ENCODE assay signal across 13 cellular contexts in the genomic region with DNA sequence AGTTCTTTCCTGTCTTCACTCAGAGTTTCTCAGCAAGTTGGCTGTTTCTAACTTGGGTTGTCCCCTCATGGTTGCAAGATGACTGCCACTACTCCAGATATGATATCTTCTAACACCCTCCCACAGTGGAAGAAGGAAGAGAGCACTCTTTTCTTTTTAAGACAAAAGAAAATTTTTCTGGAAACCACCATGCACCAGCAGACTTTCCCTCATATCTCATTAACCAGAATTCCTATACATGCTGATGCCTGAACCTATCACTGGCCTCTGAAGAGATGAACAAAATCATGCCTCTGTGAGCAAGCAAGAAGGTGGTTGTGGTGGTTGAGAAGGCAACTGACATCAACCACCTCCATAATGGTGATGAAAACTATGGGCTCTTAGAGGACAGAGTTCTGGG. TPM values are rescaled to one million over a fixed set of nuclear protein-coding genes. Genes with fewer than 3 reads are reported as not detected.
DNase-seq lines count a peak whose midpoint lies in the region; ATAC-seq and TF ChIP-seq lines count a peak whose summit lies in the region.
"Had no signal": no experiment of that assay in that cellular context is flagged by ENCODE, and none has a peak within 500 bp of the region (broad histone marks: within the 10 kb centered on the region; RNA-seq: fewer than 3 reads in every experiment).

No MANE protein-coding gene starts in this region.

- no peak for TF ChIP-seq POLR2A in spleen (IDR thresholded peaks at IDR 0.05)

- intact Hi-C loops in spleen (cut with DNase I; ENCODE audit: low total_unique reads): no loop called here

- H3K4me3 Mint-ChIP-seq in activated T-cell treated with anti-CD3 and anti-CD28 coated beads, Interleukin-2, amount 50 U/mL, for 4 hours: no peak overlapping the region
- H3K4me3 Mint-ChIP-seq in stimulated activated effector memory CD8-positive, alpha-beta T cell treated with anti-CD3 and anti-CD28 coated beads, Interleukin-12 subunit alpha, Interleukin-12 subunit beta, amount 100 ng/mL, for 72 hours: no peak overlapping the region
- H3K4me3 Mint-ChIP-seq: H9, nephron had no signal

- ATAC-seq in activated T-cell treated with anti-CD3 and anti-CD28 coated beads, Interleukin-2, amount 50 U/mL, for 4 hours: peak; percentile 88 to 89
- peak; percentile 55 for ATAC-seq in GM21381 (IDR thresholded peaks at IDR 0.05; ENCODE audit: unreplicated experiment)
- ATAC-seq in HG03045 (IDR thresholded peaks at IDR 0.05; ENCODE audit: unreplicated experiment): peak; percentile 73
- peak; percentile 93 for ATAC-seq in stimulated activated effector memory CD8-positive, alpha-beta T cell treated with anti-CD3 and anti-CD28 coated beads, Interleukin-12 subunit alpha, Interleukin-12 subunit beta, amount 100 ng/mL, for 72 hours
- ATAC-seq: left lobe of liver had no signal

- no peak for TF ChIP-seq CTCF in spleen (IDR thresholded peaks at IDR 0.05 in 8 of 11, conservative IDR thresholded peaks at IDR 0.05 in 3 of 11)

- peaks cover 4% of the 10 kb centered on the region for H3K4me1 Mint-ChIP-seq in activated T-cell treated with anti-CD3 and anti-CD28 coated beads, Interleukin-2, amount 50 U/mL, for 4 hours (ENCODE audit: low read depth)
- H3K4me1 Mint-ChIP-seq in stimulated activated effector memory CD8-positive, alpha-beta T cell treated with anti-CD3 and anti-CD28 coated beads, Interleukin-12 subunit alpha, Interleukin-12 subunit beta, amount 100 ng/mL, for 72 hours: peaks cover 23% of the 10 kb centered on the region
- H3K4me1 Mint-ChIP-seq: nephron had no signal

- H3K4me1 ChIP-seq in spleen: peaks cover 0 to 8% (median 0%) of the 10 kb centered on the region in 6 donors
- H3K4me1 ChIP-seq: uterus had no signal

- peaks cover 1% of the 10 kb centered on the region for H3K27me3 Mint-ChIP-seq in activated T-cell treated with anti-CD3 and anti-CD28 coated beads, Interleukin-2, amount 50 U/mL, for 4 hours (ENCODE audit: low read depth)

- DNase-seq in activated T-cell treated with anti-CD3 and anti-CD28 coated beads, Interleukin-2, amount 50 U/mL, for 4 hours: no peak
- no peak for DNase-seq in activated T-cell treated with anti-CD3 and anti-CD28 coated beads, Interleukin-2, amount 50 U/mL, for 1 hour
- DNase-seq in stimulated activated effector memory CD8-positive, alpha-beta T cell treated with anti-CD3 and anti-CD28 coated beads, Interleukin-12 subunit alpha, Interleukin-12 subunit beta, amount 100 ng/mL, for 72 hours (ENCODE audit: low spot score in 2 of 2): no peak
- no peak for DNase-seq in spleen
- no peak for DNase-seq in NCI-H510A (lab: John Stamatoyannopoulos, UW)
- no peak for DNase-seq in NCI-H2171 treated with DMSO at 0.1 percent for 48 hours (lab: John Stamatoyannopoulos, UW)
- DNase-seq: H9, uterus had no signal

- no peak overlapping the region for H3K27ac Mint-ChIP-seq in stimulated activated effector memory CD8-positive, alpha-beta T cell treated with anti-CD3 and anti-CD28 coated beads, Interleukin-12 subunit alpha, Interleukin-12 subunit beta, amount 100 ng/mL, for 72 hours
- H3K27ac Mint-ChIP-seq: H9, nephron had no signal

- H3K4me3 ChIP-seq in spleen: no peak overlapping the region
- H3K4me3 ChIP-seq: uterus had no signal

- peaks cover 0 to 16% (median 0%) of the 10 kb centered on the region in 7 donors for H3K27me3 ChIP-seq in spleen (replicated peaks in 1 of 7)
- H3K27me3 ChIP-seq: uterus had no signal

- H3K9me3 Mint-ChIP-seq in activated T-cell treated with anti-CD3 and anti-CD28 coated beads, Interleukin-2, amount 50 U/mL, for 4 hours: no peaks in the 10 kb centered on the region
- no peaks in the 10 kb centered on the region for H3K9me3 Mint-ChIP-seq in stimulated activated effector memory CD8-positive, alpha-beta T cell treated with anti-CD3 and anti-CD28 coated beads, Interleukin-12 subunit alpha, Interleukin-12 subunit beta, amount 100 ng/mL, for 72 hours
- H3K9me3 Mint-ChIP-seq: H9, nephron had no signal

- no peaks in the 10 kb centered on the region for H3K36me3 ChIP-seq in spleen
- H3K36me3 ChIP-seq: uterus had no signal

- no peak overlapping the region for H3K27ac ChIP-seq in spleen
- H3K27ac ChIP-seq: RWPE1, uterus had no signal

- no peaks in the 10 kb centered on the region for H3K9me3 ChIP-seq in spleen
- H3K9me3 ChIP-seq: uterus had no signal

- no peaks in the 10 kb centered on the region for H3K36me3 Mint-ChIP-seq in activated T-cell treated with anti-CD3 and anti-CD28 coated beads, Interleukin-2, amount 50 U/mL, for 4 hours (ENCODE audit: insufficient read depth)
- no peaks in the 10 kb centered on the region for H3K36me3 Mint-ChIP-seq in stimulated activated effector memory CD8-positive, alpha-beta T cell treated with anti-CD3 and anti-CD28 coated beads, Interleukin-12 subunit alpha, Interleukin-12 subunit beta, amount 100 ng/mL, for 72 hours

RNA-seq across cellular contexts. Expression of a gene that starts 56.8 kb away (rescaled TPM):
- 10 to 100 TPM in 1 of 3 donors, 1 to 10 TPM in 2; 9.6 to 10.9 (median 10.0) TPM for total RNA-seq in activated T-cell treated with anti-CD3 and anti-CD28 coated beads, Interleukin-2, amount 50 U/mL, for 4 hours
- 10 to 100 TPM; 15.1 to 22.7 (median 18.3) TPM for total RNA-seq in spleen
- polyA plus RNA-seq in spleen: 1 to 10 TPM; 3.1 to 5.0 (median 3.8) TPM
